2 cellular contexts compared by ENCODE assay signal in the genomic region with DNA sequence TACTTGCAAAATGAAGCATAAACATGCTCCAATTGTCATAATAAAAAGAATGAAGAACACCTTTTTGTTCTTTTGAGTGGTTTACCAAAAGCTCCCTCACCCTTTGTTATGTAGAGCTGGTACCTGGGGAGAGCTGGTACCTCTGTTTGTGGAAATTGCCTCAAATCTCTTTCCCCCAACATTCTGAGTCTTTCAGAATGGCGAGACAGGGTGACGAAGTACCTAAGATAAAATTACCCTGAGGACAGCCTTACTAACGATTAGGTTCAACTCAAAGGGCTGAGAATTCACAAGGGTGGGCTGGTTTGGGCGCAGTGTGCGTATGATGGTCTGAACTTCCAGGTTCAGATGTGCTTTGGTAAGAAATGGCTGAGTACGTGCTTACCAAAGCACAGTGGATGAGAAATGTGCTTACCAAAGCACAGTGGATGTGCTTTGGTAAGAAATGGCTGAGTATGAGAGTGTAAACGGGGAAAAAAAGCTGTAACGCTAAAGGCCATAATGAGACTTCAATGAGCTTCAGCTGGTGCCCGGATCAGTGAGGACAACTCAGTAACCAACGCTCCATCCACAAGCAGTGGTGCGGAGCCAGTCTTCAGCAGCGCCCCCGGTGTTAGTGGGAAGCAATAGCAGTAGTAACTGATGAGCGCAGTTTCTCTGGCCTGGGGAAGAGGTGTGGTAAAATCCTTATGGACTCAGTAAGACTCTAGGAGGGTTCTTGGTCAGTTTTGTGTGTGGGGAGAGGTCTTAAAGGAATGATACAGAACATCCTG.
TF ChIP-seq lines count a peak whose summit lies in the region.

No MANE protein-coding gene starts in this region.

TF ChIP-seq in HepG2, 621 proteins besides CTCF, POLR2A, EP300 and RAD21:
- TF ChIP-seq ZNF790 (CRISPR knock-in tag; IDR thresholded peaks at IDR 0.05; ENCODE audit: borderline replicate concordance): no peak
- no peak for TF ChIP-seq ARNTL (CRISPR knock-in tag; IDR thresholded peaks at IDR 0.05)
- peak; percentile 48 for TF ChIP-seq SMC3 (IDR thresholded peaks at IDR 0.05; ENCODE audit: low read length)
- TF ChIP-seq MAFK (conservative IDR thresholded peaks at IDR 0.05 in 1 of 2, IDR thresholded peaks at IDR 0.05 in 1 of 2; ENCODE audit: low read length in 2 of 2): 0 out of 4 replicates have a peak, but pooled peaks of 1 of the 2 experiments have one; percentile 8
- peak; percentile 59 for TF ChIP-seq STAG1 (CRISPR knock-in tag; IDR thresholded peaks at IDR 0.05)
TF ChIP-seq in HepG2: peak in this region for 3.

TF ChIP-seq in H1, 55 proteins besides CTCF, POLR2A, EP300 and RAD21:
- TF ChIP-seq JUND (IDR thresholded peaks at IDR 0.05; ENCODE audit: low read length): 0 out of 2 replicates have a peak, but pooled peaks have one; percentile 7
- TF ChIP-seq CREB1 (IDR thresholded peaks at IDR 0.05): peak; percentile 59
- no peak for TF ChIP-seq NRF1 (IDR thresholded peaks at IDR 0.05; ENCODE audit: low read depth, low read length)
- TF ChIP-seq HDAC6 (IDR thresholded peaks at IDR 0.05; ENCODE audit: low read depth, low read length): no peak
- TF ChIP-seq YY1 (IDR thresholded peaks at IDR 0.05; ENCODE audit: low read depth, low read length): peak; percentile 71
- no peak for TF ChIP-seq SAP30 (IDR thresholded peaks at IDR 0.05; ENCODE audit: insufficient read depth, insufficient replicate concordance, low read length)
- no peak for TF ChIP-seq KDM5A (IDR thresholded peaks at IDR 0.05; ENCODE audit: low read length)
- no peak for TF ChIP-seq ATF3 (IDR thresholded peaks at IDR 0.05; ENCODE audit: insufficient read depth, low read depth, low read length)
- peak; percentile 93 for TF ChIP-seq CTBP2 (IDR thresholded peaks at IDR 0.05; ENCODE audit: borderline replicate concordance, insufficient read depth, insufficient read length, low read length)
- TF ChIP-seq SIX5 (IDR thresholded peaks at IDR 0.05; ENCODE audit: low read depth, low read length): no peak
- TF ChIP-seq RXRA (IDR thresholded peaks at IDR 0.05; ENCODE audit: insufficient read depth, low read depth, low read length): no peak
- TF ChIP-seq BRCA1 (IDR thresholded peaks at IDR 0.05; ENCODE audit: low read depth, low read length): no peak
- peak; percentile 36; the same call in 1 of the 2 replicates for TF ChIP-seq ATF2 (IDR thresholded peaks at IDR 0.05; ENCODE audit: low read length)
- TF ChIP-seq SP1 (IDR thresholded peaks at IDR 0.05; ENCODE audit: low read depth, low read length): peak; percentile 86
- TF ChIP-seq CBX5 (IDR thresholded peaks at IDR 0.05; ENCODE audit: low read depth, low read length): no peak
- TF ChIP-seq, protein P1, sequence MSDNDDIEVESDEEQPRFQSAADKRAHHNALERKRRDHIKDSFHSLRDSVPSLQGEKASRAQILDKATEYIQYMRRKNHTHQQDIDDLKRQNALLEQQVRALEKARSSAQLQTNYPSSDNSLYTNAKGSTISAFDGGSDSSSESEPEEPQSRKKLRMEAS (IDR thresholded peaks at IDR 0.05): peak; percentile 57; the same call in 1 of the 2 replicates
- peak; percentile 53 for TF ChIP-seq TAF7 (optimal IDR thresholded peaks at IDR 0.05; ENCODE audit: borderline replicate concordance, low read depth, low read length)
- TF ChIP-seq SP4 (IDR thresholded peaks at IDR 0.05; ENCODE audit: low read length): no peak
- TF ChIP-seq SIRT6 (IDR thresholded peaks at IDR 0.05; ENCODE audit: low read length): no peak
- TF ChIP-seq, protein P2, sequence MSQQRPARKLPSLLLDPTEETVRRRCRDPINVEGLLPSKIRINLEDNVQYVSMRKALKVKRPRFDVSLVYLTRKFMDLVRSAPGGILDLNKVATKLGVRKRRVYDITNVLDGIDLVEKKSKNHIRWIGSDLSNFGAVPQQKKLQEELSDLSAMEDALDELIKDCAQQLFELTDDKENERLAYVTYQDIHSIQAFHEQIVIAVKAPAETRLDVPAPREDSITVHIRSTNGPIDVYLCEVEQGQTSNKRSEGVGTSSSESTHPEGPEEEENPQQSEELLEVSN (IDR thresholded peaks at IDR 0.05): peak; percentile 33; the same call in 1 of the 2 replicates
- peak; percentile 15 to 49 for TF ChIP-seq BCL11A (IDR thresholded peaks at IDR 0.05; ENCODE audit: low read depth in 2 of 2, low read length in 2 of 2)
- TF ChIP-seq KDM1A (IDR thresholded peaks at IDR 0.05; ENCODE audit: borderline replicate concordance, low read length): peak; percentile 18; the same call in 1 of the 2 replicates
- peak; percentile 78 for TF ChIP-seq CHD7 (IDR thresholded peaks at IDR 0.05; ENCODE audit: insufficient replicate concordance, low read length)
- TF ChIP-seq ASH2L (IDR thresholded peaks at IDR 0.05; ENCODE audit: low read length): peak; percentile 97
- TF ChIP-seq RFX5 (IDR thresholded peaks at IDR 0.05; ENCODE audit: borderline replicate concordance, low read depth, low read length): no peak
- no peak; the same call in 1 of the 2 replicates for TF ChIP-seq TBP (IDR thresholded peaks at IDR 0.05; ENCODE audit: low read depth, low read length)
- TF ChIP-seq HDAC2 (IDR thresholded peaks at IDR 0.05; ENCODE audit: borderline replicate concordance in 1 of 2, low read depth in 2 of 2, low read length in 2 of 2): peak in 1 of 2 experiments; percentile 65; a peak in 2 of 4 replicates
- no peak for TF ChIP-seq TEAD4 (IDR thresholded peaks at IDR 0.05; ENCODE audit: low read depth, low read length)
- no peak for TF ChIP-seq POLR2AphosphoS5 (IDR thresholded peaks at IDR 0.05; ENCODE audit: low read depth, low read length)
- TF ChIP-seq EGR1 (IDR thresholded peaks at IDR 0.05; ENCODE audit: borderline replicate concordance, low read depth, low read length): no peak
- no peak for TF ChIP-seq SP2 (IDR thresholded peaks at IDR 0.05; ENCODE audit: low read length)
- TF ChIP-seq KDM4A (IDR thresholded peaks at IDR 0.05; ENCODE audit: low read depth, low read length, severe bottlenecking): peak; percentile 35
- TF ChIP-seq CBX8 (IDR thresholded peaks at IDR 0.05; ENCODE audit: borderline replicate concordance, low read depth, low read length): no peak
- peak; percentile 93 for TF ChIP-seq NANOG (IDR thresholded peaks at IDR 0.05; ENCODE audit: insufficient read depth, low read depth, low read length, poor library complexity, severe bottlenecking)
- peak; percentile 72; the same call in 1 of the 2 replicates for TF ChIP-seq RBBP5 (IDR thresholded peaks at IDR 0.05; ENCODE audit: borderline replicate concordance, low read depth, low read length)
- TF ChIP-seq, protein P3, sequence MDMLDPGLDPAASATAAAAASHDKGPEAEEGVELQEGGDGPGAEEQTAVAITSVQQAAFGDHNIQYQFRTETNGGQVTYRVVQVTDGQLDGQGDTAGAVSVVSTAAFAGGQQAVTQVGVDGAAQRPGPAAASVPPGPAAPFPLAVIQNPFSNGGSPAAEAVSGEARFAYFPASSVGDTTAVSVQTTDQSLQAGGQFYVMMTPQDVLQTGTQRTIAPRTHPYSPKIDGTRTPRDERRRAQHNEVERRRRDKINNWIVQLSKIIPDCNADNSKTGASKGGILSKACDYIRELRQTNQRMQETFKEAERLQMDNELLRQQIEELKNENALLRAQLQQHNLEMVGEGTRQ (IDR thresholded peaks at IDR 0.05; ENCODE audit: low read length): no peak
- no peak for TF ChIP-seq FOSL1 (IDR thresholded peaks at IDR 0.05; ENCODE audit: insufficient read depth, low read depth, low read length)
- no peak for TF ChIP-seq GABPA (IDR thresholded peaks at IDR 0.05; ENCODE audit: borderline replicate concordance, insufficient read depth, low read length)
- peak; percentile 96 for TF ChIP-seq POU5F1 (IDR thresholded peaks at IDR 0.05; ENCODE audit: low read depth, low read length)
